20 cellular contexts compared by ENCODE assay signal in genomic region chr20:63889241-63890200, GRCh38. TPM values are rescaled to one million over a fixed set of nuclear protein-coding genes. Genes with fewer than 3 reads are reported as not detected.
A peak's percentile ranks its signal among the peaks of the same experiment; 100 is the strongest.
DNase-seq lines count a peak whose midpoint lies in the region; ATAC-seq and TF ChIP-seq lines count a peak whose summit lies in the region.
"Had no signal": no experiment of that assay in that cellular context is flagged by ENCODE, and none has a peak within 500 bp of the region (broad histone marks: within the 10 kb centered on the region; RNA-seq: fewer than 3 reads in every experiment).

No MANE protein-coding gene starts in this region.

- H3K27ac ChIP-seq in GM23248 (no peak overlapping the region), stomach (no peak overlapping the region), aorta (ENCODE audit: low read depth in 1 of 2, low read length in 2 of 2) (no peak overlapping the region), WERI-Rb-1 (no peak overlapping the region)
- H3K27ac ChIP-seq: sigmoid colon had no signal

- H3K4me3 ChIP-seq in GM23248 (no peak overlapping the region), stomach (no peak overlapping the region), aorta (ENCODE audit: low read length in 2 of 2) (no peak overlapping the region), WERI-Rb-1 (ENCODE audit: low read depth, low read length) (no peak overlapping the region)
- H3K4me3 ChIP-seq: sigmoid colon had no signal

- H3K79me2 ChIP-seq in GM23248 (ENCODE audit: insufficient read depth), result peaks cover 60% of the 10 kb centered on the region

- no peaks in the 10 kb centered on the region for H4K20me1 ChIP-seq in GM23248 (ENCODE audit: insufficient read depth)

- CTCF ChIA-PET in WTC11 (lab: Charles Lee), result interaction anchor here (1.2 to 1.9 kb wide), 3 partner anchors 91 to 115 kb away, joined by 3 to 6 read pairs (median 4); no protein-coding TSS in a partner anchor

- intact Hi-C loops in stomach (cut with DNase I; ENCODE audit: low total_unique reads) (no loop called here), aorta (cut with DNase I) (loop anchor here in 1 of 2 donors (10.0 kb wide), 1 partner anchor 265 kb away; the partner anchor contains the start of gene GMEB2)

- peaks cover 51% of the 10 kb centered on the region for H3F3A ChIP-seq in GM23248 (ENCODE audit: insufficient read depth)

- in situ Hi-C loops in GM23248 (cut with MboI), result no loop called here

- ATAC-seq in WTC11 (no peak), esophagus mucosa (peak; percentile 77), HG02885 (IDR thresholded peaks at IDR 0.05; ENCODE audit: poor library complexity, unreplicated experiment) (no peak), aorta (ENCODE audit: low FRiP score) (no peak)
- ATAC-seq: activated naive CD8-positive, alpha-beta T cell treated with anti-CD3 and anti-CD28 coated beads, Interleukin-2, amount 50 U/mL, for 24 hours had no signal

- peak overlapping the region; percentile 36; the same call in 1 of the 2 replicates for H3K27ac Mint-ChIP-seq in WTC11
- H3K27ac Mint-ChIP-seq: activated naive CD8-positive, alpha-beta T cell treated with anti-CD3 and anti-CD28 coated beads, Interleukin-2, amount 50 U/mL, for 24 hours; activated T-helper 1 cell treated with anti-CD3 and anti-CD28 coated beads, Interleukin-12 subunit alpha, Interleukin-12 subunit beta, Interleukin-2, Interleukin-4 antibody, amounts not matched to agents 30 ng/mL and 10 ng/mL and 1 ng/mL, durations not matched to agents 14 hours and 24 hours and 36 hours; HFFc6; IgD-negative memory B cell had no signal

- no peak for TF ChIP-seq EP300 in stomach (IDR thresholded peaks at IDR 0.05)

- H3K27me3 Mint-ChIP-seq in WTC11 (ENCODE audit: low read depth), result no peaks in the 10 kb centered on the region
- H3K27me3 Mint-ChIP-seq: activated naive CD8-positive, alpha-beta T cell treated with anti-CD3 and anti-CD28 coated beads, Interleukin-2, amount 50 U/mL, for 24 hours; IgD-negative memory B cell had no signal

- H3K4me1 ChIP-seq in GM23248 (ENCODE audit: insufficient read depth), result peaks cover 7% of the 10 kb centered on the region; the same call in 1 of the 2 replicates
- peaks cover 6 to 20% (median 9%) of the 10 kb centered on the region in 4 donors for H3K4me1 ChIP-seq in stomach
- H3K4me1 ChIP-seq in aorta (ENCODE audit: control insufficient read depth in 1 of 2, insufficient read depth in 2 of 2, low read length in 2 of 2), result no peaks in the 10 kb centered on the region

- no peaks in the 10 kb centered on the region for H3K9me3 Mint-ChIP-seq in WTC11
- H3K9me3 Mint-ChIP-seq: activated naive CD8-positive, alpha-beta T cell treated with anti-CD3 and anti-CD28 coated beads, Interleukin-2, amount 50 U/mL, for 24 hours; activated T-helper 1 cell treated with anti-CD3 and anti-CD28 coated beads, Interleukin-12 subunit alpha, Interleukin-12 subunit beta, Interleukin-2, Interleukin-4 antibody, amounts not matched to agents 30 ng/mL and 10 ng/mL and 1 ng/mL, durations not matched to agents 14 hours and 24 hours and 36 hours; HFFc6; IgD-negative memory B cell had no signal

- no peak for TF ChIP-seq CTCF in WTC11 (IDR thresholded peaks at IDR 0.05)
- no peak for TF ChIP-seq CTCF in stomach (IDR thresholded peaks at IDR 0.05)
- no peak for TF ChIP-seq CTCF in WERI-Rb-1 (IDR thresholded peaks at IDR 0.05; ENCODE audit: low read depth, low read length)

- no peak for TF ChIP-seq POLR2A in stomach (IDR thresholded peaks at IDR 0.05)

- peaks cover 4% of the 10 kb centered on the region for H3K4me1 Mint-ChIP-seq in WTC11

- POLR2A ChIA-PET in WTC11 (lab: Charles Lee), result no interaction called here

- DNase-seq in GM23248 (peak; percentile 24), WTC11 (ENCODE audit: low spot score) (no peak), stomach (peak; percentile 37), aorta (no peak), WERI-Rb-1 (no peak)
- DNase-seq: activated CD4-positive, alpha-beta T cell treated with anti-CD3 and anti-CD28 coated beads, Interleukin-2, amount 50 U/mL, for 4 hours; activated naive CD8-positive, alpha-beta T cell treated with anti-CD3 and anti-CD28 coated beads, Interleukin-2, amount 50 U/mL, for 24 hours; HFFc6; midbrain; NCI-H1105; NCI-H526 treated with DMSO at 0.1 percent for 48 hours; occipital lobe; sigmoid colon; stimulated activated CD4-positive, alpha-beta T cell treated with anti-CD3 and anti-CD28 coated beads, Interleukin-2, amount 100 ng/mL, for 48 hours had no signal

- H3K4me3 Mint-ChIP-seq in WTC11, result no peak overlapping the region
- H3K4me3 Mint-ChIP-seq: activated naive CD8-positive, alpha-beta T cell treated with anti-CD3 and anti-CD28 coated beads, Interleukin-2, amount 50 U/mL, for 24 hours; activated T-helper 1 cell treated with anti-CD3 and anti-CD28 coated beads, Interleukin-12 subunit alpha, Interleukin-12 subunit beta, Interleukin-2, Interleukin-4 antibody, amounts not matched to agents 30 ng/mL and 10 ng/mL and 1 ng/mL, durations not matched to agents 14 hours and 24 hours and 36 hours; HFFc6; IgD-negative memory B cell had no signal

- no peak overlapping the region for H3K9ac ChIP-seq in GM23248

- H3K4me2 ChIP-seq in GM23248 (ENCODE audit: unreplicated experiment), result no peak overlapping the region

- WGBS in GM23248 (ENCODE audit: low coverage in 1 of 2, low lambda C conversion rate in 2 of 2, missing lambda C conversion rate in 2 of 2), 2 experiments, result 82 to 85% methylated on average over 25 of the region's 25 CpGs
- 84 to 89% (median 88%) methylated on average over 25 of the region's 25 CpGs for WGBS in stomach, 5 donors
- WGBS in aorta, 2 donors, result 88% methylated on average over 25 of the region's 25 CpGs

- peaks cover 29% of the 10 kb centered on the region for H3K36me3 Mint-ChIP-seq in WTC11

- H2AFZ ChIP-seq in GM23248, result no peak overlapping the region

- H3K9me3 ChIP-seq in GM23248 (ENCODE audit: low read depth) (no peaks in the 10 kb centered on the region), stomach (no peaks in the 10 kb centered on the region), aorta (ENCODE audit: control insufficient read depth, low read length) (no peaks in the 10 kb centered on the region), WERI-Rb-1 (ENCODE audit: severe bottlenecking) (no peaks in the 10 kb centered on the region)
- H3K9me3 ChIP-seq: sigmoid colon had no signal

- H3K27me3 ChIP-seq in GM23248 (replicated peaks; ENCODE audit: insufficient read depth), result no peaks in the 10 kb centered on the region
- no peaks in the 10 kb centered on the region for H3K27me3 ChIP-seq in stomach
- no peaks in the 10 kb centered on the region for H3K27me3 ChIP-seq in aorta (ENCODE audit: control insufficient read depth in 1 of 2, insufficient read depth in 2 of 2, low read length in 1 of 2)
- H3K27me3 ChIP-seq in WERI-Rb-1 (ENCODE audit: insufficient read depth, low read depth, severe bottlenecking), result no peaks in the 10 kb centered on the region
- H3K27me3 ChIP-seq: sigmoid colon had no signal

- H3K36me3 ChIP-seq in GM23248 (ENCODE audit: low read depth) (peaks cover 24% of the 10 kb centered on the region), stomach (peaks cover 37 to 78% (median 73%) of the 10 kb centered on the region in 4 donors), aorta (ENCODE audit: control insufficient read depth in 1 of 2, insufficient read depth in 2 of 2, low read length in 1 of 2) (peaks cover 0 to 8% of the 10 kb centered on the region in 2 donors), WERI-Rb-1 (no peaks in the 10 kb centered on the region)

- H3K9me2 ChIP-seq in GM23248 (ENCODE audit: insufficient read depth), result no peaks in the 10 kb centered on the region

TF ChIP-seq in WTC11, 78 proteins besides CTCF, POLR2A, EP300 and RAD21 (continues in another document):
- no peak for TF ChIP-seq ATF6 (CRISPR knock-in tag; IDR thresholded peaks at IDR 0.05)

RNA-seq across cellular contexts. Expression of gene DNAJC5, which starts 5.4 kb away (rescaled TPM):
- 68.0 and 70.9 TPM in 2 replicates for total RNA-seq in GM23248 (2014; rRNA removed; shearing (Covaris generic))
- polyA plus RNA-seq in GM23248 (2016; fragmentation: Nextera tagmentation; extraction: Ambion mirVana) (22.4 and 24.9 TPM in 2 replicates), stomach (10 to 100 TPM; 23.1 to 26.4 (median 25.6) TPM), aorta (10 to 100 TPM; 16.2 to 17.2 TPM)
- total RNA-seq in WTC11 (2021) (28.5 to 31.5 TPM (median 29.6 TPM) in 3 replicates), esophagus mucosa (64.8 TPM), stomach (10 to 100 TPM; 23.7 to 60.1 (median 52.7) TPM), aorta (10 to 100 TPM; 34.6 to 38.1 TPM)

RNA-seq across cellular contexts. Expression of gene TPD52L2, which starts 24.5 kb away (rescaled TPM):
- 198 and 214 TPM in 2 replicates for total RNA-seq in GM23248 (2014; rRNA removed; shearing (Covaris generic))
- polyA plus RNA-seq in GM23248 (2016; fragmentation: Nextera tagmentation; extraction: Ambion mirVana) (220 and 227 TPM in 2 replicates), stomach (10 to 100 TPM; 72.8 to 75.6 (median 73.3) TPM), aorta (100 to 1,000 TPM in 1 of 2 donors, 10 to 100 TPM in 1; 89.8 to 112 TPM)
- total RNA-seq in WTC11 (2021) (80.8 to 87.2 TPM (median 85.6 TPM) in 3 replicates), esophagus mucosa (90.6 TPM), stomach (10 to 100 TPM; 42.0 to 53.1 (median 45.5) TPM), aorta (100 to 1,000 TPM in 1 of 2 donors, 10 to 100 TPM in 1; 91.2 to 110 TPM)

RNA-seq across cellular contexts. Expression of gene ABHD16B, which starts 28.2 kb away (rescaled TPM):
- not detected in 2 replicates for total RNA-seq in GM23248 (2014; rRNA removed; shearing (Covaris generic))
- polyA plus RNA-seq in GM23248 (2016; fragmentation: Nextera tagmentation; extraction: Ambion mirVana) (not detected in 2 replicates), stomach (under 1 TPM in 2 of 3 donors, not detected in 1; 0.37 to 0.43 TPM), aorta (under 1 TPM in 1 of 2 donors, not detected in 1; 0.38 TPM)
- total RNA-seq in WTC11 (2021) (0.11 TPM in 1 of 3 replicates, not detected in the others), esophagus mucosa (not detected), stomach (not detected), aorta (not detected)
- total RNA-seq: activated T-helper 1 cell treated with anti-CD3 and anti-CD28 coated beads, Interleukin-12 subunit alpha, Interleukin-12 subunit beta, Interleukin-2, Interleukin-4 antibody, amounts not matched to agents 30 ng/mL and 10 ng/mL and 1 ng/mL, durations not matched to agents 14 hours and 24 hours and 36 hours; epithelial cell of proximal tubule; HFFc6; occipital lobe; sigmoid colon had no signal
- polyA plus RNA-seq: BJ had no signal

RNA-seq across cellular contexts. Expression of gene ZBTB46, which starts 58.5 kb away (rescaled TPM):
- 1.9 and 3.9 TPM in 2 replicates for total RNA-seq in GM23248 (2014; rRNA removed; shearing (Covaris generic))
- polyA plus RNA-seq in GM23248 (2016; fragmentation: Nextera tagmentation; extraction: Ambion mirVana), result 0.33 and 0.38 TPM in 2 replicates
- total RNA-seq in WTC11 (2021), result 18.9 to 20.1 TPM (median 20.1 TPM) in 3 replicates
- total RNA-seq in esophagus mucosa, result 1.7 TPM
- 10 to 100 TPM in 1 of 5 donors, 1 to 10 TPM in 3, under 1 TPM in 1; 0.58 to 13.4 (median 4.1) TPM for total RNA-seq in stomach
- 1 to 10 TPM; 1.1 to 1.8 (median 1.7) TPM for polyA plus RNA-seq in stomach
- 10 to 100 TPM; 17.4 to 22.7 TPM for total RNA-seq in aorta
- 1 to 10 TPM in 1 of 2 donors, under 1 TPM in 1; 0.50 to 2.1 TPM for polyA plus RNA-seq in aorta

Comparison
In these comparisons a context has a peak if more than half of its experiments do, and no peak if none do; other contexts are left out.
1. DNase-seq: peak in GM23248 (single experiment) and stomach (single experiment); none in WTC11 (single experiment), aorta (0 of 2) and WERI-Rb-1 (single experiment).